ENCODE assay signal across 30 cellular contexts in genomic region chr2:46796031-46796430, GRCh38.
"Had no signal": no experiment of that assay in that cellular context is flagged by ENCODE, and none has a peak within 500 bp of the region (broad histone marks: within the 10 kb centered on the region; RNA-seq: fewer than 3 reads in every experiment).

No MANE protein-coding gene starts in this region.

- DNase-seq: activated CD4-positive, alpha-beta memory T cell treated with anti-CD3 and anti-CD28 coated beads, Interleukin-2, amount 10 ng/mL, durations not matched to agents 7 days and 5 days; activated CD4-positive, alpha-beta T cell treated with anti-CD3 and anti-CD28 coated beads for 1 hour; activated CD4-positive, alpha-beta T cell treated with anti-CD3 and anti-CD28 coated beads for 4 hours; activated CD4-positive, alpha-beta T cell treated with anti-CD3 and anti-CD28 coated beads, Interleukin-2, amount 10 ng/mL, durations not matched to agents 7 days and 5 days; activated CD4-positive, alpha-beta T cell treated with anti-CD3 and anti-CD28 coated beads, Interleukin-2, amount 50 U/mL, for 4 hours; activated CD8-positive, alpha-beta memory T cell treated with anti-CD3 and anti-CD28 coated beads, Interleukin-2, amount 50 U/mL, for 48 hours; activated gamma-delta T cell; activated naive CD4-positive, alpha-beta T cell; activated naive CD4-positive, alpha-beta T cell treated with anti-CD3 and anti-CD28 coated beads, Interleukin-2, amount 10 ng/mL, durations not matched to agents 7 days and 5 days; activated naive CD8-positive, alpha-beta T cell treated with anti-CD3 and anti-CD28 coated beads, Interleukin-2, amount 10 ng/mL, durations not matched to agents 7 days and 5 days; activated T-cell treated with anti-CD3 and anti-CD28 coated beads for 4 hours; activated T-cell treated with anti-CD3 and anti-CD28 coated beads, Interleukin-2, amount 50 U/mL, for 24 hours; activated T-cell treated with anti-CD3 and anti-CD28 coated beads, Interleukin-2, amount 50 U/mL, for 72 hours; central memory CD4-positive, alpha-beta T cell; cerebellar nuclear complex; colonic mucosa; effector CD8-positive, alpha-beta T cell; foreskin keratinocyte; gastrocnemius medialis; glutamatergic neuron; heart left ventricle; T-helper 2 cell had no signal

- H3K4me3 Mint-ChIP-seq: activated CD4-positive, alpha-beta memory T cell treated with anti-CD3 and anti-CD28 coated beads, Interleukin-2, amount 10 ng/mL, durations not matched to agents 7 days and 5 days; activated CD4-positive, alpha-beta T cell treated with anti-CD3 and anti-CD28 coated beads, Interleukin-2, amount 10 ng/mL, durations not matched to agents 7 days and 5 days; activated naive CD4-positive, alpha-beta T cell treated with anti-CD3 and anti-CD28 coated beads, Interleukin-2, amount 10 ng/mL, durations not matched to agents 7 days and 5 days; activated naive CD8-positive, alpha-beta T cell treated with anti-CD3 and anti-CD28 coated beads, Interleukin-2, amount 10 ng/mL, durations not matched to agents 7 days and 5 days; activated T-cell treated with anti-CD3 and anti-CD28 coated beads, Interleukin-2, amount 50 U/mL, for 24 hours; activated T-cell treated with anti-CD3 and anti-CD28 coated beads, Interleukin-2, amount 50 U/mL, for 72 hours; brain; WTC11 had no signal

- H3K9me3 Mint-ChIP-seq: activated CD4-positive, alpha-beta memory T cell treated with anti-CD3 and anti-CD28 coated beads, Interleukin-2, amount 10 ng/mL, durations not matched to agents 7 days and 5 days; activated CD4-positive, alpha-beta T cell treated with anti-CD3 and anti-CD28 coated beads, Interleukin-2, amount 10 ng/mL, durations not matched to agents 7 days and 5 days; activated naive CD4-positive, alpha-beta T cell treated with anti-CD3 and anti-CD28 coated beads, Interleukin-2, amount 10 ng/mL, durations not matched to agents 7 days and 5 days; activated naive CD4-positive, alpha-beta T cell treated with anti-CD3 and anti-CD28 coated beads, Interleukin-2, amount 50 U/mL, for 72 hours; activated T-cell treated with anti-CD3 and anti-CD28 coated beads, Interleukin-2, amount 50 U/mL, for 72 hours; WTC11 had no signal

- H3K9me3 ChIP-seq: ascending aorta, breast epithelium, colonic mucosa, gastrocnemius medialis had no signal

- H3K4me3 ChIP-seq: ascending aorta, breast epithelium, cardiac muscle cell, colonic mucosa, gastrocnemius medialis, heart left ventricle had no signal

- H3K36me3 ChIP-seq: ascending aorta, breast epithelium, cardiac muscle cell, colonic mucosa, gastrocnemius medialis, heart left ventricle had no signal

- H3K4me1 ChIP-seq: ascending aorta, colonic mucosa, foreskin keratinocyte, gastrocnemius medialis had no signal

- H3K27ac Mint-ChIP-seq: activated CD4-positive, alpha-beta memory T cell treated with anti-CD3 and anti-CD28 coated beads, Interleukin-2, amount 10 ng/mL, durations not matched to agents 7 days and 5 days; activated CD4-positive, alpha-beta T cell treated with anti-CD3 and anti-CD28 coated beads, Interleukin-2, amount 10 ng/mL, durations not matched to agents 7 days and 5 days; activated naive CD4-positive, alpha-beta T cell treated with anti-CD3 and anti-CD28 coated beads, Interleukin-2, amount 10 ng/mL, durations not matched to agents 7 days and 5 days; activated naive CD4-positive, alpha-beta T cell treated with anti-CD3 and anti-CD28 coated beads, Interleukin-2, amount 50 U/mL, for 72 hours; activated naive CD8-positive, alpha-beta T cell treated with anti-CD3 and anti-CD28 coated beads, Interleukin-2, amount 10 ng/mL, durations not matched to agents 7 days and 5 days; activated T-cell treated with anti-CD3 and anti-CD28 coated beads, Interleukin-2, amount 50 U/mL, for 24 hours; activated T-cell treated with anti-CD3 and anti-CD28 coated beads, Interleukin-2, amount 50 U/mL, for 72 hours; brain; WTC11 had no signal

- H3K27me3 ChIP-seq: ascending aorta, breast epithelium, cardiac muscle cell, colonic mucosa, foreskin keratinocyte, gastrocnemius medialis, heart left ventricle had no signal

- ATAC-seq: activated naive CD4-positive, alpha-beta T cell treated with anti-CD3 and anti-CD28 coated beads, Interleukin-2, amount 50 U/mL, for 72 hours; activated T-cell treated with anti-CD3 and anti-CD28 coated beads, Interleukin-2, amount 50 U/mL, for 72 hours; esophagus mucosa; foreskin keratinocyte; gastrocnemius medialis; heart left ventricle; WTC11 had no signal

- H3K36me3 Mint-ChIP-seq: activated naive CD4-positive, alpha-beta T cell treated with anti-CD3 and anti-CD28 coated beads, Interleukin-2, amount 10 ng/mL, durations not matched to agents 7 days and 5 days; activated naive CD4-positive, alpha-beta T cell treated with anti-CD3 and anti-CD28 coated beads, Interleukin-2, amount 50 U/mL, for 72 hours; activated naive CD8-positive, alpha-beta T cell treated with anti-CD3 and anti-CD28 coated beads, Interleukin-2, amount 10 ng/mL, durations not matched to agents 7 days and 5 days; brain; WTC11 had no signal

- H3K27ac ChIP-seq: ascending aorta, breast epithelium, cardiac muscle cell, colonic mucosa, foreskin keratinocyte, gastrocnemius medialis, heart left ventricle, VCaP had no signal

- H3K4me1 Mint-ChIP-seq: activated CD4-positive, alpha-beta memory T cell treated with anti-CD3 and anti-CD28 coated beads, Interleukin-2, amount 10 ng/mL, durations not matched to agents 7 days and 5 days; activated CD4-positive, alpha-beta T cell treated with anti-CD3 and anti-CD28 coated beads, Interleukin-2, amount 10 ng/mL, durations not matched to agents 7 days and 5 days; activated naive CD4-positive, alpha-beta T cell treated with anti-CD3 and anti-CD28 coated beads, Interleukin-2, amount 10 ng/mL, durations not matched to agents 7 days and 5 days; activated naive CD8-positive, alpha-beta T cell treated with anti-CD3 and anti-CD28 coated beads, Interleukin-2, amount 10 ng/mL, durations not matched to agents 7 days and 5 days; brain; WTC11 had no signal
